15 cellular contexts compared by ENCODE assay signal in the genomic region with DNA sequence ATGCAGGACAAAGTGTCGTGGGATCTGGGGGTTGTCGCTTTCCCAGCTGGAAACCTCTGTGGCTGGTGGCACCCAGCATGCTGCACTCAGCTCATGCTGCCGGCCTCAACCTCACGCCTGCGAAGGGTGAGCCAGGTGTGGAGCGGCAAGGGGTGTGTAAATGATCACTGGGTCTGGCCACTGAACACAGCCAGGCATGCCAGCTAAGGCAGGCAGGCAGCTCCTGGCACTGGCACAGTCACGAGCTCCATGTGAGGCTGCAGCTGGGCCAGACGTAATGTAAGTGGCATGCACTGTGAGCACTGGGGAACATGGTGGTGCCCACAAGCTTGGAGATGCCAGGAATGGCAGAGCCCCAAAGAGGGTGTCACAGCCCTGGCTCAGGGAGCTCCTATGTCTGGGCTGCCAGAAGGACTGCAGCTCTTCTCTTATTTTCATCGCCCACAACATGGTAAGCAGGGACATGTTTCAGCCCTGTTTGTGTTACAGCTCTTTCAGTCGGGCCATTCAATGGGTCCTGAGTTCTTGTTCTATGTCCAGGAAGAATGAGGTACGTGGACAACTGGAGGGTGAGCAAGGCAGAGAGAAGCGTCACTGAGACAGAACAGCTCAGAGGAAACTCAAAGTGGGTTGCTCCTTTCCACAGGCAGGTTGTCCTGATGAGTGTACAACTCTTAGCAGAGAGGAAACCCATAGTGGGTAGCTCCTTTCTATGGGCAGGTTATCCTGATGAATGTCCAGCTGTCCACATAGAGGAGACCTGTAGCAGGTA.
A peak's percentile ranks its signal among the peaks of the same experiment; 100 is the strongest.
DNase-seq lines count a peak whose midpoint lies in the region; ATAC-seq and TF ChIP-seq lines count a peak whose summit lies in the region.
"Had no signal": no experiment of that assay in that cellular context is flagged by ENCODE, and none has a peak within 500 bp of the region (broad histone marks: within the 10 kb centered on the region; RNA-seq: fewer than 3 reads in every experiment).

No MANE protein-coding gene starts in this region.

- DNase-seq in WTC11 (ENCODE audit: low spot score): no peak
- peak; percentile 79 for DNase-seq in left ventricle myocardium inferior
- peak; percentile 56 to 90 for DNase-seq in psoas muscle
- DNase-seq in upper lobe of right lung: peak; percentile 54
- no peak for DNase-seq in amygdala (lab: John Stamatoyannopoulos, UW)
- no peak for DNase-seq in superior temporal gyrus (ENCODE audit: extremely low spot score)
- DNase-seq in posterior vena cava (ENCODE audit: low spot score): no peak
- DNase-seq: COR-L47; EL; H7; NCI-H1105 treated with DMSO at 0.1 percent for 48 hours; NCI-H187 treated with DMSO at 0.1 percent for 48 hours; NCI-H446; NCI-H69; NK-92 treated with Interleukin-12 subunit alpha and Interleukin-12 subunit beta, amount 100 ng/mL, for 24 hours had no signal

- H3K9me3 ChIP-seq in left ventricle myocardium inferior (replicated peaks): no peaks in the 10 kb centered on the region
- no peaks in the 10 kb centered on the region for H3K9me3 ChIP-seq in psoas muscle
- H3K9me3 ChIP-seq in upper lobe of right lung: no peaks in the 10 kb centered on the region

- H3K4me1 ChIP-seq in left ventricle myocardium inferior: peaks cover 10% of the 10 kb centered on the region
- H3K4me1 ChIP-seq in psoas muscle: peaks cover 10% of the 10 kb centered on the region
- H3K4me1 ChIP-seq in upper lobe of right lung: no peaks in the 10 kb centered on the region

- H3K4me1 Mint-ChIP-seq in WTC11: peaks cover 76% of the 10 kb centered on the region

- no peak for ATAC-seq in WTC11
- peak; percentile 98 to 99 (median 98) for ATAC-seq in psoas muscle
- ATAC-seq in upper lobe of right lung: peak; percentile 47

- H3K27ac Mint-ChIP-seq in WTC11: no peak overlapping the region

- TF ChIP-seq CTCF in WTC11 (IDR thresholded peaks at IDR 0.05) (no peak), left ventricle myocardium inferior (IDR thresholded peaks at IDR 0.05; ENCODE audit: borderline replicate concordance) (no peak), psoas muscle (IDR thresholded peaks at IDR 0.05) (no peak), upper lobe of right lung (IDR thresholded peaks at IDR 0.05) (no peak)

- no peak overlapping the region; the same call in 1 of the 2 replicates for H3K4me3 Mint-ChIP-seq in WTC11

- H3K36me3 ChIP-seq in left ventricle myocardium inferior (no peaks in the 10 kb centered on the region), psoas muscle (ENCODE audit: insufficient read depth in 1 of 2, low read depth in 1 of 2) (no peaks in the 10 kb centered on the region), upper lobe of right lung (no peaks in the 10 kb centered on the region)

- no peaks in the 10 kb centered on the region for H3K27me3 ChIP-seq in left ventricle myocardium inferior (ENCODE audit: low read depth)
- H3K27me3 ChIP-seq in psoas muscle (ENCODE audit: insufficient read depth in 3 of 3, low read length in 2 of 3): no peaks in the 10 kb centered on the region
- H3K27me3 ChIP-seq in upper lobe of right lung: no peaks in the 10 kb centered on the region

- no peaks in the 10 kb centered on the region for H3K36me3 Mint-ChIP-seq in WTC11

- H3K27ac ChIP-seq in left ventricle myocardium inferior (replicated peaks) (peak overlapping the region; percentile 48), psoas muscle (peak overlapping the region; percentile 80), upper lobe of right lung (no peak overlapping the region)

- H3K27me3 Mint-ChIP-seq in WTC11 (ENCODE audit: low read depth): peaks cover 29% of the 10 kb centered on the region

- CTCF ChIA-PET in WTC11 (lab: Charles Lee): no interaction called here

- POLR2A ChIA-PET in WTC11 (lab: Charles Lee): interaction anchor here (1.1 kb wide), 1 partner anchor 20 kb away, joined by 4 read pairs; no protein-coding TSS in a partner anchor

- H3K4me3 ChIP-seq in left ventricle myocardium inferior (no peak overlapping the region), psoas muscle (no peak overlapping the region), upper lobe of right lung (no peak overlapping the region)

- intact Hi-C loops in left ventricle myocardium inferior (cut with micrococcal nuclease): no loop called here
- intact Hi-C loops in psoas muscle (cut with DNase I): no loop called here
- intact Hi-C loops in upper lobe of right lung (cut with DNase I): no loop called here
- intact Hi-C loops in posterior vena cava (cut with DNase I): no loop called here

- 33 to 40% (median 34%) methylated on average over 12 of the region's 12 CpGs for WGBS in psoas muscle, 3 donors

- no peaks in the 10 kb centered on the region for H3K9me3 Mint-ChIP-seq in WTC11

TF ChIP-seq in WTC11, 78 proteins besides CTCF, POLR2A, EP300 and RAD21:
- TF ChIP-seq ESRRA (CRISPR knock-in tag; IDR thresholded peaks at IDR 0.05; ENCODE audit: borderline replicate concordance): no peak
- TF ChIP-seq, protein P1, sequence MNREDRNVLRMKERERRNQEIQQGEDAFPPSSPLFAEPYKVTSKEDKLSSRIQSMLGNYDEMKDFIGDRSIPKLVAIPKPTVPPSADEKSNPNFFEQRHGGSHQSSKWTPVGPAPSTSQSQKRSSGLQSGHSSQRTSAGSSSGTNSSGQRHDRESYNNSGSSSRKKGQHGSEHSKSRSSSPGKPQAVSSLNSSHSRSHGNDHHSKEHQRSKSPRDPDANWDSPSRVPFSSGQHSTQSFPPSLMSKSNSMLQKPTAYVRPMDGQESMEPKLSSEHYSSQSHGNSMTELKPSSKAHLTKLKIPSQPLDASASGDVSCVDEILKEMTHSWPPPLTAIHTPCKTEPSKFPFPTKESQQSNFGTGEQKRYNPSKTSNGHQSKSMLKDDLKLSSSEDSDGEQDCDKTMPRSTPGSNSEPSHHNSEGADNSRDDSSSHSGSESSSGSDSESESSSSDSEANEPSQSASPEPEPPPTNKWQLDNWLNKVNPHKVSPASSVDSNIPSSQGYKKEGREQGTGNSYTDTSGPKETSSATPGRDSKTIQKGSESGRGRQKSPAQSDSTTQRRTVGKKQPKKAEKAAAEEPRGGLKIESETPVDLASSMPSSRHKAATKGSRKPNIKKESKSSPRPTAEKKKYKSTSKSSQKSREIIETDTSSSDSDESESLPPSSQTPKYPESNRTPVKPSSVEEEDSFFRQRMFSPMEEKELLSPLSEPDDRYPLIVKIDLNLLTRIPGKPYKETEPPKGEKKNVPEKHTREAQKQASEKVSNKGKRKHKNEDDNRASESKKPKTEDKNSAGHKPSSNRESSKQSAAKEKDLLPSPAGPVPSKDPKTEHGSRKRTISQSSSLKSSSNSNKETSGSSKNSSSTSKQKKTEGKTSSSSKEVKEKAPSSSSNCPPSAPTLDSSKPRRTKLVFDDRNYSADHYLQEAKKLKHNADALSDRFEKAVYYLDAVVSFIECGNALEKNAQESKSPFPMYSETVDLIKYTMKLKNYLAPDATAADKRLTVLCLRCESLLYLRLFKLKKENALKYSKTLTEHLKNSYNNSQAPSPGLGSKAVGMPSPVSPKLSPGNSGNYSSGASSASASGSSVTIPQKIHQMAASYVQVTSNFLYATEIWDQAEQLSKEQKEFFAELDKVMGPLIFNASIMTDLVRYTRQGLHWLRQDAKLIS (CRISPR knock-in tag; IDR thresholded peaks at IDR 0.05; ENCODE audit: borderline replicate concordance): no peak
- no peak for TF ChIP-seq NFATC4 (CRISPR knock-in tag; IDR thresholded peaks at IDR 0.05)
- TF ChIP-seq, protein P2, sequence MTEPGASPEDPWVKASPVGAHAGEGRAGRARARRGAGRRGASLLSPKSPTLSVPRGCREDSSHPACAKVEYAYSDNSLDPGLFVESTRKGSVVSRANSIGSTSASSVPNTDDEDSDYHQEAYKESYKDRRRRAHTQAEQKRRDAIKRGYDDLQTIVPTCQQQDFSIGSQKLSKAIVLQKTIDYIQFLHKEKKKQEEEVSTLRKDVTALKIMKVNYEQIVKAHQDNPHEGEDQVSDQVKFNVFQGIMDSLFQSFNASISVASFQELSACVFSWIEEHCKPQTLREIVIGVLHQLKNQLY (CRISPR knock-in tag; IDR thresholded peaks at IDR 0.05): no peak
- TF ChIP-seq, protein P3, sequence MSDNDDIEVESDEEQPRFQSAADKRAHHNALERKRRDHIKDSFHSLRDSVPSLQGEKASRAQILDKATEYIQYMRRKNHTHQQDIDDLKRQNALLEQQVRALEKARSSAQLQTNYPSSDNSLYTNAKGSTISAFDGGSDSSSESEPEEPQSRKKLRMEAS (CRISPR knock-in tag; IDR thresholded peaks at IDR 0.05): peak; percentile 64; the same call in 1 of the 2 replicates
- TF ChIP-seq HMGA2 (CRISPR knock-in tag; IDR thresholded peaks at IDR 0.05): no peak
- no peak for TF ChIP-seq ZNF232 (CRISPR knock-in tag; IDR thresholded peaks at IDR 0.05)
- no peak for TF ChIP-seq SOX15 (CRISPR knock-in tag; IDR thresholded peaks at IDR 0.05)
- TF ChIP-seq SP1 (CRISPR knock-in tag; conservative IDR thresholded peaks at IDR 0.05): no peak
- TF ChIP-seq, protein P4, sequence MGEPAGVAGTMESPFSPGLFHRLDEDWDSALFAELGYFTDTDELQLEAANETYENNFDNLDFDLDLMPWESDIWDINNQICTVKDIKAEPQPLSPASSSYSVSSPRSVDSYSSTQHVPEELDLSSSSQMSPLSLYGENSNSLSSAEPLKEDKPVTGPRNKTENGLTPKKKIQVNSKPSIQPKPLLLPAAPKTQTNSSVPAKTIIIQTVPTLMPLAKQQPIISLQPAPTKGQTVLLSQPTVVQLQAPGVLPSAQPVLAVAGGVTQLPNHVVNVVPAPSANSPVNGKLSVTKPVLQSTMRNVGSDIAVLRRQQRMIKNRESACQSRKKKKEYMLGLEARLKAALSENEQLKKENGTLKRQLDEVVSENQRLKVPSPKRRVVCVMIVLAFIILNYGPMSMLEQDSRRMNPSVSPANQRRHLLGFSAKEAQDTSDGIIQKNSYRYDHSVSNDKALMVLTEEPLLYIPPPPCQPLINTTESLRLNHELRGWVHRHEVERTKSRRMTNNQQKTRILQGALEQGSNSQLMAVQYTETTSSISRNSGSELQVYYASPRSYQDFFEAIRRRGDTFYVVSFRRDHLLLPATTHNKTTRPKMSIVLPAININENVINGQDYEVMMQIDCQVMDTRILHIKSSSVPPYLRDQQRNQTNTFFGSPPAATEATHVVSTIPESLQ (CRISPR knock-in tag; IDR thresholded peaks at IDR 0.05): no peak
- TF ChIP-seq FOXP1 (CRISPR knock-in tag; IDR thresholded peaks at IDR 0.05; ENCODE audit: borderline replicate concordance): peak; percentile 44; the same call in 1 of the 2 replicates

Comparison
In these comparisons a context has a peak if more than half of its experiments do, and no peak if none do; other contexts are left out.
1. DNase-seq: peak in left ventricle myocardium inferior (single experiment), psoas muscle (2 of 2) and upper lobe of right lung (single experiment); none in WTC11 (single experiment), amygdala (0 of 56), superior temporal gyrus (single experiment) and posterior vena cava (single experiment).